In genomic region chr14:103948442-103948841, GRCh38 we compare ENCODE assay signal across 42 cellular contexts. TPM values are rescaled to one million over a fixed set of nuclear protein-coding genes. Genes with fewer than 3 reads are reported as not detected.
"Had no signal": no experiment of that assay in that cellular context is flagged by ENCODE, and none has a peak within 500 bp of the region (broad histone marks: within the 10 kb centered on the region; RNA-seq: fewer than 3 reads in every experiment).

No MANE protein-coding gene starts in this region.

- H3K27ac Mint-ChIP-seq: activated naive CD4-positive, alpha-beta T cell treated with anti-CD3 and anti-CD28 coated beads for 36 hours; activated naive CD4-positive, alpha-beta T cell treated with anti-CD3 and anti-CD28 coated beads, Interleukin-2, amount 10 ng/mL, durations not matched to agents 7 days and 5 days; activated naive CD4-positive, alpha-beta T cell treated with anti-CD3 and anti-CD28 coated beads, Interleukin-2, amount 50 U/mL, for 24 hours; activated naive CD4-positive, alpha-beta T cell treated with anti-CD3 and anti-CD28 coated beads, Interleukin-2, amount 50 U/mL, for 72 hours; activated naive CD8-positive, alpha-beta T cell; activated naive CD8-positive, alpha-beta T cell treated with anti-CD3 and anti-CD28 coated beads for 36 hours; activated naive CD8-positive, alpha-beta T cell treated with anti-CD3 and anti-CD28 coated beads, Interleukin-2, amount 10 ng/mL, durations not matched to agents 7 days and 5 days; activated naive CD8-positive, alpha-beta T cell treated with anti-CD3 and anti-CD28 coated beads, Interleukin-2, amount 50 U/mL, for 24 hours; activated T-cell treated with anti-CD3 and anti-CD28 coated beads, Interleukin-2, amount 50 U/mL, for 72 hours; activated T-helper 1 cell treated with anti-CD3 and anti-CD28 coated beads, Interleukin-12 subunit alpha, Interleukin-12 subunit beta, Interleukin-2, Interleukin-4 antibody, amounts not matched to agents 30 ng/mL and 10 ng/mL and 1 ng/mL, durations not matched to agents 14 hours and 24 hours and 36 hours; activated T-helper 17 cell treated with anti-CD3 and anti-CD28 coated beads, Interleukin-2, amount 50 U/mL, for 72 hours; activated T-helper 2 cell treated with anti-CD3 and anti-CD28 coated beads, Interferon-gamma antibody, Interleukin-2, Interleukin-4, amounts not matched to agents 10 μg/mL and 5 μg/mL and 100 μg/mL, durations not matched to agents 14 hours and 24 hours and 36 hours; brain had no signal

- H3K4me3 Mint-ChIP-seq: activated naive CD4-positive, alpha-beta T cell treated with anti-CD3 and anti-CD28 coated beads for 36 hours; activated naive CD4-positive, alpha-beta T cell treated with anti-CD3 and anti-CD28 coated beads, Interleukin-2, amount 10 ng/mL, durations not matched to agents 7 days and 5 days; activated naive CD4-positive, alpha-beta T cell treated with anti-CD3 and anti-CD28 coated beads, Interleukin-2, amount 50 U/mL, for 24 hours; activated naive CD8-positive, alpha-beta T cell; activated naive CD8-positive, alpha-beta T cell treated with anti-CD3 and anti-CD28 coated beads for 36 hours; activated naive CD8-positive, alpha-beta T cell treated with anti-CD3 and anti-CD28 coated beads, Interleukin-2, amount 10 ng/mL, durations not matched to agents 7 days and 5 days; activated naive CD8-positive, alpha-beta T cell treated with anti-CD3 and anti-CD28 coated beads, Interleukin-2, amount 50 U/mL, for 24 hours; activated T-cell treated with anti-CD3 and anti-CD28 coated beads, Interleukin-2, amount 50 U/mL, for 4 hours; activated T-cell treated with anti-CD3 and anti-CD28 coated beads, Interleukin-2, amount 50 U/mL, for 72 hours; activated T-helper 1 cell treated with anti-CD3 and anti-CD28 coated beads, Interleukin-12 subunit alpha, Interleukin-12 subunit beta, Interleukin-2, Interleukin-4 antibody, amounts not matched to agents 30 ng/mL and 10 ng/mL and 1 ng/mL, durations not matched to agents 14 hours and 24 hours and 36 hours; activated T-helper 17 cell treated with anti-CD3 and anti-CD28 coated beads, Interleukin-2, amount 50 U/mL, for 72 hours; brain; central memory CD8-positive, alpha-beta T cell had no signal

- H3K4me3 ChIP-seq: adrenal gland, ascending aorta, body of pancreas, breast epithelium, cardiac muscle cell had no signal

- H3K36me3 ChIP-seq: adrenal gland, ascending aorta, brain microvascular endothelial cell, breast epithelium, cardiac muscle cell had no signal

- H3K9me3 Mint-ChIP-seq: activated naive CD4-positive, alpha-beta T cell treated with anti-CD3 and anti-CD28 coated beads for 36 hours; activated naive CD4-positive, alpha-beta T cell treated with anti-CD3 and anti-CD28 coated beads, Interleukin-2, amount 10 ng/mL, durations not matched to agents 7 days and 5 days; activated naive CD4-positive, alpha-beta T cell treated with anti-CD3 and anti-CD28 coated beads, Interleukin-2, amount 50 U/mL, for 24 hours; activated naive CD8-positive, alpha-beta T cell treated with anti-CD3 and anti-CD28 coated beads for 36 hours; activated naive CD8-positive, alpha-beta T cell treated with anti-CD3 and anti-CD28 coated beads, Interleukin-2, amount 50 U/mL, for 24 hours; activated T-cell treated with anti-CD3 and anti-CD28 coated beads, Interleukin-2, amount 50 U/mL, for 4 hours; activated T-cell treated with anti-CD3 and anti-CD28 coated beads, Interleukin-2, amount 50 U/mL, for 72 hours; activated T-helper 1 cell treated with anti-CD3 and anti-CD28 coated beads, Interleukin-12 subunit alpha, Interleukin-12 subunit beta, Interleukin-2, Interleukin-4 antibody, amounts not matched to agents 30 ng/mL and 10 ng/mL and 1 ng/mL, durations not matched to agents 14 hours and 24 hours and 36 hours; activated T-helper 17 cell treated with anti-CD3 and anti-CD28 coated beads, Interleukin-2, amount 50 U/mL, for 72 hours; central memory CD8-positive, alpha-beta T cell had no signal

- H3K27me3 ChIP-seq: adrenal gland, ascending aorta, body of pancreas, brain microvascular endothelial cell, breast epithelium had no signal

- H3K36me3 Mint-ChIP-seq: activated naive CD4-positive, alpha-beta T cell treated with anti-CD3 and anti-CD28 coated beads, Interleukin-2, amount 10 ng/mL, durations not matched to agents 7 days and 5 days; activated naive CD4-positive, alpha-beta T cell treated with anti-CD3 and anti-CD28 coated beads, Interleukin-2, amount 50 U/mL, for 72 hours; activated naive CD8-positive, alpha-beta T cell treated with anti-CD3 and anti-CD28 coated beads for 36 hours; activated naive CD8-positive, alpha-beta T cell treated with anti-CD3 and anti-CD28 coated beads, Interleukin-2, amount 10 ng/mL, durations not matched to agents 7 days and 5 days; brain had no signal

- H3K9me3 ChIP-seq: adrenal gland, ascending aorta, body of pancreas, breast epithelium had no signal

- FAIRE-seq: astrocyte, bronchial epithelial cell, colon had no signal

- DNase-seq: activated effector memory CD4-positive, alpha-beta T cell treated with anti-CD3 and anti-CD28 coated beads, Interleukin-2, amount 50 U/mL, for 16 hours; activated effector memory CD4-positive, alpha-beta T cell treated with Interleukin-2 at 50 U/mL for 16 hours; activated gamma-delta T cell; activated gamma-delta T cell treated with Interleukin-2 at 50 U/mL for 16 hours; activated naive CD4-positive, alpha-beta T cell; activated naive CD4-positive, alpha-beta T cell treated with anti-CD3 and anti-CD28 coated beads for 36 hours; activated naive CD4-positive, alpha-beta T cell treated with anti-CD3 and anti-CD28 coated beads, Interleukin-2, amount 10 ng/mL, durations not matched to agents 7 days and 5 days; activated naive CD4-positive, alpha-beta T cell treated with anti-CD3 and anti-CD28 coated beads, Interleukin-2, amount 50 U/mL, for 16 hours; activated naive CD4-positive, alpha-beta T cell treated with Interleukin-2 at 50 U/mL for 16 hours; activated naive CD8-positive, alpha-beta T cell treated with anti-CD3 and anti-CD28 coated beads for 36 hours; activated naive CD8-positive, alpha-beta T cell treated with anti-CD3 and anti-CD28 coated beads, Interleukin-2, amount 10 ng/mL, durations not matched to agents 7 days and 5 days; activated naive CD8-positive, alpha-beta T cell treated with anti-CD3 and anti-CD28 coated beads, Interleukin-2, amount 50 U/mL, for 24 hours; activated T-cell treated with anti-CD3 and anti-CD28 coated beads, Interleukin-2, amount 50 U/mL, for 4 hours; activated T-cell treated with anti-CD3 and anti-CD28 coated beads, Interleukin-2, amount 50 U/mL, for 48 hours; activated T-cell treated with anti-CD3 and anti-CD28 coated beads, Interleukin-2, amount 50 U/mL, for 72 hours; adrenal gland; amniotic stem cell; amygdala; anterior cingulate cortex; aorta; body of pancreas; brain microvascular endothelial cell; caudate nucleus; central memory CD4-positive, alpha-beta T cell; cerebellar nuclear complex had no signal

- H3K4me1 ChIP-seq: adrenal gland, ascending aorta, body of pancreas, breast epithelium had no signal

- ATAC-seq: activated naive CD4-positive, alpha-beta T cell treated with anti-CD3 and anti-CD28 coated beads, Interleukin-2, amount 50 U/mL, for 72 hours; activated naive CD8-positive, alpha-beta T cell treated with anti-CD3 and anti-CD28 coated beads, Interleukin-2, amount 50 U/mL, for 24 hours; activated T-cell treated with anti-CD3 and anti-CD28 coated beads, Interleukin-2, amount 50 U/mL, for 4 hours; activated T-cell treated with anti-CD3 and anti-CD28 coated beads, Interleukin-2, amount 50 U/mL, for 72 hours; activated T-helper 17 cell treated with anti-CD3 and anti-CD28 coated beads, Interleukin-2, amount 50 U/mL, for 72 hours; body of pancreas had no signal

- H3K27ac ChIP-seq: adrenal gland, ascending aorta, body of pancreas, brain microvascular endothelial cell, breast epithelium, cardiac muscle cell had no signal

- H3K4me1 Mint-ChIP-seq: activated naive CD4-positive, alpha-beta T cell treated with anti-CD3 and anti-CD28 coated beads, Interleukin-2, amount 10 ng/mL, durations not matched to agents 7 days and 5 days; activated naive CD4-positive, alpha-beta T cell treated with anti-CD3 and anti-CD28 coated beads, Interleukin-2, amount 50 U/mL, for 24 hours; activated naive CD8-positive, alpha-beta T cell treated with anti-CD3 and anti-CD28 coated beads for 36 hours; activated naive CD8-positive, alpha-beta T cell treated with anti-CD3 and anti-CD28 coated beads, Interleukin-2, amount 10 ng/mL, durations not matched to agents 7 days and 5 days; activated naive CD8-positive, alpha-beta T cell treated with anti-CD3 and anti-CD28 coated beads, Interleukin-2, amount 50 U/mL, for 24 hours; activated T-helper 17 cell treated with anti-CD3 and anti-CD28 coated beads, Interleukin-2, amount 50 U/mL, for 72 hours; brain; central memory CD8-positive, alpha-beta T cell had no signal

RNA-seq across cellular contexts. Expression of gene RD3L, which starts 6.1 kb away (rescaled TPM):
- total RNA-seq: activated naive CD4-positive, alpha-beta T cell treated with anti-CD3 and anti-CD28 coated beads for 36 hours; activated naive CD4-positive, alpha-beta T cell treated with anti-CD3 and anti-CD28 coated beads, Interleukin-2, amount 50 U/mL, for 72 hours; activated naive CD8-positive, alpha-beta T cell treated with anti-CD3 and anti-CD28 coated beads for 36 hours; activated naive CD8-positive, alpha-beta T cell treated with anti-CD3 and anti-CD28 coated beads, Interleukin-2, amount 10 ng/mL, durations not matched to agents 7 days and 5 days; activated T-cell treated with anti-CD3 and anti-CD28 coated beads, Interleukin-2, amount 50 U/mL, for 4 hours; activated T-cell treated with anti-CD3 and anti-CD28 coated beads, Interleukin-2, amount 50 U/mL, for 72 hours; activated T-helper 1 cell treated with anti-CD3 and anti-CD28 coated beads, Interleukin-12 subunit alpha, Interleukin-12 subunit beta, Interleukin-2, Interleukin-4 antibody, amounts not matched to agents 30 ng/mL and 10 ng/mL and 1 ng/mL, durations not matched to agents 14 hours and 24 hours and 36 hours; activated T-helper 17 cell treated with anti-CD3 and anti-CD28 coated beads, Interleukin-2, amount 50 U/mL, for 72 hours; activated T-helper 2 cell treated with anti-CD3 and anti-CD28 coated beads, Interferon-gamma antibody, Interleukin-2, Interleukin-4, amounts not matched to agents 10 μg/mL and 5 μg/mL and 100 μg/mL, durations not matched to agents 14 hours and 24 hours and 36 hours; adrenal gland; aorta; ascending aorta; astrocyte; body of pancreas; breast epithelium; bronchial epithelial cell; cerebellum; chondrocyte had no signal
- polyA plus RNA-seq: adipose tissue, adrenal gland, aorta had no signal

RNA-seq across cellular contexts. Expression of gene TDRD9, which starts 20.2 kb away (rescaled TPM):
- total RNA-seq: activated T-helper 1 cell treated with anti-CD3 and anti-CD28 coated beads, Interleukin-12 subunit alpha, Interleukin-12 subunit beta, Interleukin-2, Interleukin-4 antibody, amounts not matched to agents 30 ng/mL and 10 ng/mL and 1 ng/mL, durations not matched to agents 14 hours and 24 hours and 36 hours; activated T-helper 2 cell treated with anti-CD3 and anti-CD28 coated beads, Interferon-gamma antibody, Interleukin-2, Interleukin-4, amounts not matched to agents 10 μg/mL and 5 μg/mL and 100 μg/mL, durations not matched to agents 14 hours and 24 hours and 36 hours; astrocyte; cardiac muscle cell; chondrocyte had no signal
